In genomic region chr6:168256940-168257339, GRCh38 we compare ENCODE assay signal across 38 cellular contexts.
"Had no signal": no experiment of that assay in that cellular context is flagged by ENCODE, and none has a peak within 500 bp of the region (broad histone marks: within the 10 kb centered on the region; RNA-seq: fewer than 3 reads in every experiment).

No MANE protein-coding gene starts in this region.

- FAIRE-seq: astrocyte, bronchial epithelial cell had no signal

- H3K36me3 Mint-ChIP-seq: activated naive CD4-positive, alpha-beta T cell treated with anti-CD3 and anti-CD28 coated beads, Interleukin-2, amount 10 ng/mL, durations not matched to agents 7 days and 5 days; activated naive CD4-positive, alpha-beta T cell treated with anti-CD3 and anti-CD28 coated beads, Interleukin-2, amount 50 U/mL, for 24 hours; activated naive CD8-positive, alpha-beta T cell; activated naive CD8-positive, alpha-beta T cell treated with anti-CD3 and anti-CD28 coated beads for 36 hours; activated naive CD8-positive, alpha-beta T cell treated with anti-CD3 and anti-CD28 coated beads, Interleukin-2, amount 10 ng/mL, durations not matched to agents 7 days and 5 days; brain had no signal

- H3K27ac ChIP-seq: adrenal gland, ascending aorta, body of pancreas, brain microvascular endothelial cell, breast epithelium, cardiac muscle cell had no signal

- H3K27me3 Mint-ChIP-seq: activated naive CD8-positive, alpha-beta T cell treated with anti-CD3 and anti-CD28 coated beads, Interleukin-2, amount 10 ng/mL, durations not matched to agents 7 days and 5 days had no signal

- H3K4me3 ChIP-seq: adrenal gland, ascending aorta, body of pancreas, breast epithelium, cardiac muscle cell had no signal

- H3K9me3 Mint-ChIP-seq: activated naive CD8-positive, alpha-beta T cell treated with anti-CD3 and anti-CD28 coated beads, Interleukin-2, amount 50 U/mL, for 24 hours; activated T-helper 2 cell treated with anti-CD3 and anti-CD28 coated beads, Interferon-gamma antibody, Interleukin-2, Interleukin-4, amounts not matched to agents 10 μg/mL and 5 μg/mL and 100 μg/mL, durations not matched to agents 14 hours and 24 hours and 36 hours had no signal

- H3K4me1 ChIP-seq: adrenal gland, ascending aorta, breast epithelium had no signal

- DNase-seq: activated effector memory CD4-positive, alpha-beta T cell treated with anti-CD3 and anti-CD28 coated beads, Interleukin-2, amount 50 U/mL, for 16 hours; activated effector memory CD4-positive, alpha-beta T cell treated with Interleukin-2 at 50 U/mL for 16 hours; activated gamma-delta T cell; activated gamma-delta T cell treated with Interleukin-2 at 50 U/mL for 16 hours; activated naive CD4-positive, alpha-beta T cell; activated naive CD4-positive, alpha-beta T cell treated with anti-CD3 and anti-CD28 coated beads for 36 hours; activated naive CD4-positive, alpha-beta T cell treated with anti-CD3 and anti-CD28 coated beads, Interleukin-2, amount 10 ng/mL, durations not matched to agents 7 days and 5 days; activated naive CD4-positive, alpha-beta T cell treated with anti-CD3 and anti-CD28 coated beads, Interleukin-2, amount 50 U/mL, for 16 hours; activated naive CD4-positive, alpha-beta T cell treated with Interleukin-2 at 50 U/mL for 16 hours; activated naive CD8-positive, alpha-beta T cell treated with anti-CD3 and anti-CD28 coated beads for 36 hours; activated naive CD8-positive, alpha-beta T cell treated with anti-CD3 and anti-CD28 coated beads, Interleukin-2, amount 10 ng/mL, durations not matched to agents 7 days and 5 days; activated naive CD8-positive, alpha-beta T cell treated with anti-CD3 and anti-CD28 coated beads, Interleukin-2, amount 50 U/mL, for 24 hours; activated T-cell treated with anti-CD3 and anti-CD28 coated beads for 4 hours; activated T-cell treated with anti-CD3 and anti-CD28 coated beads, Interleukin-2, amount 50 U/mL, for 1 hour; activated T-cell treated with anti-CD3 and anti-CD28 coated beads, Interleukin-2, amount 50 U/mL, for 24 hours; activated T-cell treated with anti-CD3 and anti-CD28 coated beads, Interleukin-2, amount 50 U/mL, for 4 hours; adrenal gland; amniotic stem cell; amygdala; anterior cingulate cortex; aorta; body of pancreas; brain microvascular endothelial cell; caudate nucleus; central memory CD4-positive, alpha-beta T cell; cerebellar nuclear complex had no signal

- H3K9me3 ChIP-seq: adrenal gland, ascending aorta, body of pancreas had no signal

- H3K36me3 ChIP-seq: adrenal gland, ascending aorta, brain microvascular endothelial cell, breast epithelium, cardiac muscle cell had no signal

- H3K4me3 Mint-ChIP-seq: activated naive CD4-positive, alpha-beta T cell treated with anti-CD3 and anti-CD28 coated beads for 36 hours; activated naive CD4-positive, alpha-beta T cell treated with anti-CD3 and anti-CD28 coated beads, Interleukin-2, amount 10 ng/mL, durations not matched to agents 7 days and 5 days; activated naive CD4-positive, alpha-beta T cell treated with anti-CD3 and anti-CD28 coated beads, Interleukin-2, amount 50 U/mL, for 24 hours; activated naive CD8-positive, alpha-beta T cell; activated naive CD8-positive, alpha-beta T cell treated with anti-CD3 and anti-CD28 coated beads for 36 hours; activated naive CD8-positive, alpha-beta T cell treated with anti-CD3 and anti-CD28 coated beads, Interleukin-2, amount 10 ng/mL, durations not matched to agents 7 days and 5 days; activated naive CD8-positive, alpha-beta T cell treated with anti-CD3 and anti-CD28 coated beads, Interleukin-2, amount 50 U/mL, for 24 hours; activated T-cell treated with anti-CD3 and anti-CD28 coated beads, Interleukin-2, amount 50 U/mL, for 24 hours; activated T-cell treated with anti-CD3 and anti-CD28 coated beads, Interleukin-2, amount 50 U/mL, for 4 hours; activated T-helper 1 cell treated with anti-CD3 and anti-CD28 coated beads, Interleukin-12 subunit alpha, Interleukin-12 subunit beta, Interleukin-2, Interleukin-4 antibody, amounts not matched to agents 30 ng/mL and 10 ng/mL and 1 ng/mL, durations not matched to agents 14 hours and 24 hours and 36 hours; brain; central memory CD8-positive, alpha-beta T cell had no signal

- ATAC-seq: activated naive CD4-positive, alpha-beta T cell treated with anti-CD3 and anti-CD28 coated beads, Interleukin-2, amount 50 U/mL, for 72 hours; activated naive CD8-positive, alpha-beta T cell treated with anti-CD3 and anti-CD28 coated beads, Interleukin-2, amount 50 U/mL, for 24 hours; activated T-cell treated with anti-CD3 and anti-CD28 coated beads, Interleukin-2, amount 50 U/mL, for 4 hours; body of pancreas had no signal

- H3K4me1 Mint-ChIP-seq: activated naive CD4-positive, alpha-beta T cell treated with anti-CD3 and anti-CD28 coated beads, Interleukin-2, amount 10 ng/mL, durations not matched to agents 7 days and 5 days; activated naive CD4-positive, alpha-beta T cell treated with anti-CD3 and anti-CD28 coated beads, Interleukin-2, amount 50 U/mL, for 24 hours; activated naive CD8-positive, alpha-beta T cell treated with anti-CD3 and anti-CD28 coated beads for 36 hours; activated naive CD8-positive, alpha-beta T cell treated with anti-CD3 and anti-CD28 coated beads, Interleukin-2, amount 10 ng/mL, durations not matched to agents 7 days and 5 days; activated naive CD8-positive, alpha-beta T cell treated with anti-CD3 and anti-CD28 coated beads, Interleukin-2, amount 50 U/mL, for 24 hours; central memory CD8-positive, alpha-beta T cell had no signal

- H3K27me3 ChIP-seq: adrenal gland, ascending aorta, body of pancreas, brain microvascular endothelial cell, breast epithelium, cardiac muscle cell had no signal

- H3K27ac Mint-ChIP-seq: activated naive CD4-positive, alpha-beta T cell treated with anti-CD3 and anti-CD28 coated beads for 36 hours; activated naive CD4-positive, alpha-beta T cell treated with anti-CD3 and anti-CD28 coated beads, Interleukin-2, amount 10 ng/mL, durations not matched to agents 7 days and 5 days; activated naive CD4-positive, alpha-beta T cell treated with anti-CD3 and anti-CD28 coated beads, Interleukin-2, amount 50 U/mL, for 24 hours; activated naive CD8-positive, alpha-beta T cell; activated naive CD8-positive, alpha-beta T cell treated with anti-CD3 and anti-CD28 coated beads for 36 hours; activated naive CD8-positive, alpha-beta T cell treated with anti-CD3 and anti-CD28 coated beads, Interleukin-2, amount 10 ng/mL, durations not matched to agents 7 days and 5 days; activated naive CD8-positive, alpha-beta T cell treated with anti-CD3 and anti-CD28 coated beads, Interleukin-2, amount 50 U/mL, for 24 hours; activated T-cell treated with anti-CD3 and anti-CD28 coated beads, Interleukin-2, amount 50 U/mL, for 24 hours; activated T-helper 1 cell treated with anti-CD3 and anti-CD28 coated beads, Interleukin-12 subunit alpha, Interleukin-12 subunit beta, Interleukin-2, Interleukin-4 antibody, amounts not matched to agents 30 ng/mL and 10 ng/mL and 1 ng/mL, durations not matched to agents 14 hours and 24 hours and 36 hours; activated T-helper 2 cell treated with anti-CD3 and anti-CD28 coated beads, Interferon-gamma antibody, Interleukin-2, Interleukin-4, amounts not matched to agents 10 μg/mL and 5 μg/mL and 100 μg/mL, durations not matched to agents 14 hours and 24 hours and 36 hours; brain had no signal
